In the genomic region with DNA sequence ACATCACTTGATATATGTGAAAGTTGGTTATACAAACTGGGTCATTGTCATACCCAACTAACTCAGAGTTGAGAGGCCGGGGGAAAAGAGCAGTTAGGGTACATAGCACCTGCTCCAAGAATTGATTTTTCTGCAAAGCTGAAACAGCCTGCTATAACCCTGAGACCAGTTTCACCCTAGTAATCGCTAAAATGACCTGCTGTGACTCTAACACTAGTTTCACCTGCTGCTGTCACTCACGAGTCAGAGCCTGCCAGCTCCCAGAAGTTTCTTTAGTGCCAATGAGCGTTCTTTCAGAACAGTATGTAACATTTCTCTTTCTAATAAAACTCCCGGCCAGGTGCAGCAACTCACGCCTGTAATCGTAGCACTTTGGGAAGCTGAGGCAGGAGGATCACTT, we compare ENCODE assay signal across 10 cellular contexts.
DNase-seq lines count a peak whose midpoint lies in the region; ATAC-seq and TF ChIP-seq lines count a peak whose summit lies in the region.
"Had no signal": no experiment of that assay in that cellular context is flagged by ENCODE, and none has a peak within 500 bp of the region (broad histone marks: within the 10 kb centered on the region; RNA-seq: fewer than 3 reads in every experiment).

No MANE protein-coding gene starts in this region.

- H3K4me1 Mint-ChIP-seq in nephron: peaks cover 25% of the 10 kb centered on the region

- H3K27me3 ChIP-seq in MM.1S (replicated peaks; ENCODE audit: insufficient read depth, low read length): no peaks in the 10 kb centered on the region
- H3K27me3 ChIP-seq: esophagus squamous epithelium had no signal

- H3K4me2 ChIP-seq in MM.1S (ENCODE audit: low read depth, low read length): peak overlapping the region; percentile 98

- H3K36me3 Mint-ChIP-seq in nephron (ENCODE audit: low read depth): peaks cover 21% of the 10 kb centered on the region

- H3K27ac ChIP-seq in MM.1S (ENCODE audit: low read length): peak overlapping the region; percentile 76

- no peaks in the 10 kb centered on the region for H3K9me3 Mint-ChIP-seq in nephron

- ATAC-seq in GM21717 (IDR thresholded peaks at IDR 0.05; ENCODE audit: unreplicated experiment): peak; percentile 53
- no peak for ATAC-seq in HG03520 (IDR thresholded peaks at IDR 0.05; ENCODE audit: unreplicated experiment)

- H3K9me3 ChIP-seq in MM.1S (replicated peaks; ENCODE audit: insufficient read depth, low read length): no peaks in the 10 kb centered on the region
- H3K9me3 ChIP-seq: esophagus squamous epithelium had no signal

- peak; percentile 46 for DNase-seq in activated CD4-positive, alpha-beta T cell treated with anti-CD3 and anti-CD28 coated beads for 48 hours
- no peak for DNase-seq in activated CD4-positive, alpha-beta T cell treated with anti-CD3 and anti-CD28 coated beads for 4 hours
- DNase-seq in MM.1S: peak; percentile 87
- DNase-seq in retina: no peak
- no peak for DNase-seq in NOMO-1 treated with DMSO at 0.1 percent for 48 hours (lab: John Stamatoyannopoulos, UW; ENCODE audit: unreplicated experiment)
- DNase-seq: esophagus squamous epithelium had no signal

- H3K36me3 ChIP-seq in MM.1S (replicated peaks; ENCODE audit: insufficient read depth, low read length): peaks cover 5% of the 10 kb centered on the region; the same call in 1 of the 2 replicates
- H3K36me3 ChIP-seq: esophagus squamous epithelium had no signal

- no peaks in the 10 kb centered on the region for H3K9me2 ChIP-seq in MM.1S (replicated peaks; ENCODE audit: insufficient read depth, low read length)

- peak overlapping the region; percentile 26 to 86 (median 70) for H3K27ac Mint-ChIP-seq in nephron

- peak overlapping the region; percentile 51 for H3K4me3 ChIP-seq in MM.1S (ENCODE audit: low read length)
- H3K4me3 ChIP-seq: esophagus squamous epithelium, lung had no signal

- H3F3A ChIP-seq in MM.1S (ENCODE audit: insufficient read depth, low read length): peaks cover 37% of the 10 kb centered on the region

- H4K20me1 ChIP-seq in MM.1S (ENCODE audit: insufficient read depth, low read length): no peaks in the 10 kb centered on the region

- TF ChIP-seq CTCF in MM.1S (IDR thresholded peaks at IDR 0.05; ENCODE audit: low read length) (no peak), nephron (IDR thresholded peaks at IDR 0.05; ENCODE audit: unreplicated experiment in 3 of 3) (no peak)

- no peak overlapping the region for H2AFZ ChIP-seq in MM.1S (ENCODE audit: low read length)

- H3K9ac ChIP-seq in MM.1S (ENCODE audit: low read length): peak overlapping the region; percentile 43

- no peak overlapping the region for H3K4me3 Mint-ChIP-seq in nephron

- H3K4me1 ChIP-seq in MM.1S (ENCODE audit: low read length): peaks cover 35% of the 10 kb centered on the region

- peaks cover 17% of the 10 kb centered on the region; the same call in 1 of the 2 replicates for H3K79me2 ChIP-seq in MM.1S (ENCODE audit: low read length)

- H3K27me3 Mint-ChIP-seq in nephron (ENCODE audit: low read depth): peaks cover 3% of the 10 kb centered on the region

Comparison
In these comparisons a context has a peak if more than half of its experiments do, and no peak if none do; other contexts are left out.
1. DNase-seq: peak in activated CD4-positive, alpha-beta T cell treated with anti-CD3 and anti-CD28 coated beads for 48 hours (single experiment) and MM.1S (single experiment); none in activated CD4-positive, alpha-beta T cell treated with anti-CD3 and anti-CD28 coated beads for 4 hours (0 of 2), retina (single experiment) and NOMO-1 treated with DMSO at 0.1 percent for 48 hours (single experiment).